ENCODE assay signal across 10 cellular contexts in the genomic region with DNA sequence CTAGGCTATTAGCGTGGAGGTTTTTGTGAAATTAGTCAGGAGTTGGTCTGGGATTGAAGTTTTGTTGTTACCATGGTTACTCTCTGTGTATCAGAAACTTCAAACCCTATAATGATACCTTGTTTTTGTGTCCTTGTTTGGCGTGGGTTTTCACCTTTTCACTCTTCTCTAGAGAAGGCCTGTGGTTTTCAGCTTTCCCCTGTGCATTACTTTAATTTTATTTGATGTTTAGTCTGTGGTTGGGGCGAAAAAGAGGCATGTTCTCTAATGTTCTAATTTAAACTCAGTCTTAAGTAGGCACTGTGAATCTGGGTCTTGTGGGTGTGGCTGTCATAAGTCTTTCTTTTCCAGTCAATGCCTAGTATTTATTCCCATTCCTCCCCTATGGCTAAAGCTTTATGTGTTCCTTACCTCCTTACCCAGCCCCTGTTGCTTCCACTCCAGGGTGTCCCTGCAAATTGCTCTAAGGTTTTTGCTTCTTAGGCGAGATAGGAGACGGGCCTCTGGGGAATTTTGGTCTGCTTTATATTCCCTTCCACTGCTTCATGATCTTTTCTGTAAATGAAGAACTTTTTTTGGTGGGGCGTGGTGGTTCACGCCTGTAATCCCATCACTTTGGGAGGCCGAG.
DNase-seq lines count a peak whose midpoint lies in the region; ATAC-seq lines count a peak whose summit lies in the region.
"Had no signal": no experiment of that assay in that cellular context is flagged by ENCODE, and none has a peak within 500 bp of the region (broad histone marks: within the 10 kb centered on the region; RNA-seq: fewer than 3 reads in every experiment).

No MANE protein-coding gene starts in this region.

- ATAC-seq in GM19468 (IDR thresholded peaks at IDR 0.05; ENCODE audit: extremely low read depth, unreplicated experiment) (peak; percentile 45), HG03432 (IDR thresholded peaks at IDR 0.05; ENCODE audit: unreplicated experiment) (peak; percentile 95)
- ATAC-seq: heart left ventricle had no signal

- DNase-seq in ELF-1 (ENCODE audit: low read depth, low spot score) (peak; percentile 53), AG08396 (ENCODE audit: low spot score) (no peak), middle frontal gyrus (ENCODE audit: extremely low spot score, low spot score) (no peak), UCSD-AML1 (lab: John Stamatoyannopoulos, UW; ENCODE audit: unreplicated experiment) (no peak), substantia nigra (lab: John Stamatoyannopoulos, UW) (no peak)
- peak; percentile 76 for DNase-seq in central memory CD4-positive, alpha-beta T cell
- DNase-seq: heart left ventricle, NCI-H2227 treated with DMSO at 0.1 percent for 48 hours had no signal

- no peak overlapping the region for H3K27ac ChIP-seq in substantia nigra (ENCODE audit: low read depth, low read length, poor library complexity, severe bottlenecking)
- H3K27ac ChIP-seq: heart left ventricle had no signal

Comparison
In these comparisons a context has a peak if more than half of its experiments do, and no peak if none do; other contexts are left out.
1. DNase-seq: peak in ELF-1 (single experiment) and central memory CD4-positive, alpha-beta T cell (single experiment); none in AG08396 (single experiment), middle frontal gyrus (single experiment), UCSD-AML1 (single experiment) and substantia nigra (0 of 49).